ENCODE assay signal across 9 cellular contexts in genomic region chr3:119690043-119690656, GRCh38. TPM values are rescaled to one million over a fixed set of nuclear protein-coding genes. Genes with fewer than 3 reads are reported as not detected.
DNase-seq lines count a peak whose midpoint lies in the region; ATAC-seq, FAIRE-seq and TF ChIP-seq lines count a peak whose summit lies in the region.
"Had no signal": no experiment of that assay in that cellular context is flagged by ENCODE, and none has a peak within 500 bp of the region (broad histone marks: within the 10 kb centered on the region; RNA-seq: fewer than 3 reads in every experiment).

No MANE protein-coding gene starts in this region.

- H3K27ac ChIP-seq in mammary epithelial cell (ENCODE audit: insufficient read depth, low read depth, low read length), result no peak overlapping the region

- H3K79me2 ChIP-seq in mammary epithelial cell (ENCODE audit: insufficient read depth, low read length), result no peaks in the 10 kb centered on the region

- no peaks in the 10 kb centered on the region for H3K4me1 ChIP-seq in mammary epithelial cell (ENCODE audit: insufficient read depth, low read length)

- no peak overlapping the region for H3K4me3 Mint-ChIP-seq in nephron

- 65% methylated on average over 3 of the region's 4 CpGs for WGBS in mammary epithelial cell (ENCODE audit: low coverage, missing lambda C conversion rate)

- DNase-seq in D721Med (ENCODE audit: insufficient read length, low spot score) (no peak), Kasumi-1 (lab: John Stamatoyannopoulos, UW) (peak; percentile 37 to 47), mammary epithelial cell (peak; percentile 15), NCI-H128 (lab: John Stamatoyannopoulos, UW; ENCODE audit: unreplicated experiment) (no peak), amniotic stem cell (lab: John Stamatoyannopoulos, UW) (no peak)
- no peak for DNase-seq in stimulated activated naive CD4-positive, alpha-beta T cell treated with Interleukin-2 at 50 U/mL for 16 hours (lab: John Stamatoyannopoulos, UW)
- DNase-seq: foreskin melanocyte had no signal

- H3K9me3 ChIP-seq in mammary epithelial cell (replicated peaks; ENCODE audit: insufficient read depth, low read length), result no peaks in the 10 kb centered on the region

- H2AFZ ChIP-seq in mammary epithelial cell (ENCODE audit: low read depth, low read length), result no peak overlapping the region

- in situ Hi-C loops in mammary epithelial cell (cut with MboI; ENCODE audit: low sequenced_read_pairs in 2 of 2), result loop anchor here (25.0 kb wide), 4 partner anchors 178 to 803 kb away; partner anchors contain the start of genes ARHGAP31 (in 1 of the 2) and TEX55 (in 1 of the 2)

- H3K27ac Mint-ChIP-seq in nephron, result no peak overlapping the region

- H3K9me3 Mint-ChIP-seq in nephron, result peaks cover 5% of the 10 kb centered on the region

- H4K20me1 ChIP-seq in mammary epithelial cell (ENCODE audit: insufficient read depth, low read length), result no peaks in the 10 kb centered on the region

- no peaks in the 10 kb centered on the region for H3K36me3 ChIP-seq in mammary epithelial cell (ENCODE audit: insufficient read depth, low read length)

- H3K4me1 Mint-ChIP-seq in nephron, result no peaks in the 10 kb centered on the region

- dilution Hi-C loops in mammary epithelial cell (cut with HindIII; ENCODE audit: low sequenced_read_pairs), result no loop called here

- peak; percentile 39 for TF ChIP-seq CTCF in D721Med (IDR thresholded peaks at IDR 0.05; ENCODE audit: insufficient read depth, missing control alignments)
- peak; percentile 52 to 65 for TF ChIP-seq CTCF in mammary epithelial cell (conservative IDR thresholded peaks at IDR 0.05 in 1 of 2, IDR thresholded peaks at IDR 0.05 in 1 of 2; ENCODE audit: extremely low read depth in 1 of 2, insufficient read depth in 1 of 2, low read depth in 1 of 2, low read length in 2 of 2)
- TF ChIP-seq CTCF in nephron (IDR thresholded peaks at IDR 0.05; ENCODE audit: unreplicated experiment in 3 of 3), result peak; percentile 19 to 54 (median 38)

- peaks cover 9% of the 10 kb centered on the region for H3K27me3 Mint-ChIP-seq in nephron (ENCODE audit: low read depth)

- H3K27me3 ChIP-seq in mammary epithelial cell (ENCODE audit: insufficient read depth, low read length), result peaks cover 3% of the 10 kb centered on the region

- H3K36me3 Mint-ChIP-seq in nephron (ENCODE audit: low read depth), result no peaks in the 10 kb centered on the region

- CTCF ChIA-PET in mammary epithelial cell (lab: Charles Lee; ENCODE audit: low non-redundant PET), result no interaction called here

- no peak for FAIRE-seq in D721Med (lab: Jason Lieb, UNC)

- H3K4me2 ChIP-seq in mammary epithelial cell (ENCODE audit: insufficient read depth, low read depth, low read length), result no peak overlapping the region

- no TSS peak for BruUV-seq in mammary epithelial cell (replicated peaks; lab: Mats Ljungman, UMichigan)

- no peak for ATAC-seq in GM21447 (IDR thresholded peaks at IDR 0.05; ENCODE audit: unreplicated experiment)

- intact Hi-C loops in mammary epithelial cell (cut with micrococcal nuclease), result no loop called here

- no peak overlapping the region for H3K4me3 ChIP-seq in mammary epithelial cell (replicated peaks in 1 of 3; ENCODE audit: insufficient read depth in 1 of 3, low read depth in 2 of 3, low read length in 3 of 3)

- H3K9ac ChIP-seq in mammary epithelial cell (ENCODE audit: insufficient read depth, low read length), result no peak overlapping the region

RNA-seq across cellular contexts. Expression of gene CFAP91, which starts 12.7 kb away (rescaled TPM):
- total RNA-seq in mammary epithelial cell, result under 1 TPM in 1 of 2 donors, not detected in 1; 0.17 TPM
- 0.07 TPM for polyA plus RNA-seq in mammary epithelial cell
- polyA minus RNA-seq in mammary epithelial cell, result not detected

RNA-seq across cellular contexts. Expression of gene COX17, which starts 12.9 kb away (rescaled TPM):
- total RNA-seq in mammary epithelial cell, result 10 to 100 TPM; 11.3 to 41.1 TPM
- 39.9 TPM for polyA plus RNA-seq in mammary epithelial cell
- 3.2 TPM for polyA minus RNA-seq in mammary epithelial cell

RNA-seq across cellular contexts. Expression of gene POPDC2, which starts 29.8 kb away (rescaled TPM):
- total RNA-seq in mammary epithelial cell, result 1 to 10 TPM in 1 of 2 donors, under 1 TPM in 1; 0.31 to 1.0 TPM
- 0.12 TPM for polyA plus RNA-seq in mammary epithelial cell
- polyA minus RNA-seq in mammary epithelial cell, result not detected

Comparison
In these comparisons a context has a peak if more than half of its experiments do, and no peak if none do; other contexts are left out.
1. DNase-seq: peak in Kasumi-1 (2 of 2) and mammary epithelial cell (single experiment); none in D721Med (single experiment), NCI-H128 (single experiment), stimulated activated naive CD4-positive, alpha-beta T cell treated with Interleukin-2 at 50 U/mL for 16 hours (single experiment) and amniotic stem cell (single experiment).
2. Peak in every context shown above with its lines, with median percentiles within 50 percentile points of each other: CTCF ChIP-seq.